Comparison of ENCODE assay signal across 26 cellular contexts in the genomic region with DNA sequence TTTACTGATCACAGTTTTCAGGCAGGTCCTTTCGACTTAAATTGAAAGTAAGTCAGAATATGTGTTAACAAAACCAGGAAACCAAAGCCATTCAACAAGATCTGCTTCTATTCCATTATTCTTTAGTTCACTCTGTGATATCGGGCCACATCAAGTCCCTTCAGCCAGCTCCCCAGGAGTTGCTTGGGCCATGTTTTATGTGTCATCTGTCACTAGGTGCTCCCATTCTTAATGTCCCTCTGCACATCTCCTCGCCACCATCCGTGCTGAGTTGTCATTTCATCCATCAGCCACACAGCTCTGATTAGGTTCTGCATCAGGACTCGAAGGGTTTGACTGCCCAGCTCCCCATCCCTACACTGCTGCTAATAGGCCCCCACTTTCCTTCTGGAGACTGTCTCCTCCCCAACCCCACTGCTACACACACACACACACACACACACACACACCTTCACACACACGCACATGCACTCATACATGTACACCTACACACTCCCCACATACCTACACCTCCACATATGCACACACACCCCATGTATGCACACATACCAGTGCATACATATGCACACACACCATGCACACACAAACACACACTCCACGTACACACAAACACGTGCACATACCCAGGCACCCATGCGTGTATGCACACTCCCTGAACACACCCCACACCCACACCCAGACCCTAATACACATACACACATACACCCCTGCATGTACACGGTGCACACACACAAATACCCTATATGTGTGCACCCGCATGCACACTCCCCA.
"Had no signal": no experiment of that assay in that cellular context is flagged by ENCODE, and none has a peak within 500 bp of the region (broad histone marks: within the 10 kb centered on the region; RNA-seq: fewer than 3 reads in every experiment).

No MANE protein-coding gene starts in this region.

- H3K27me3 Mint-ChIP-seq: naive thymus-derived CD8-positive, alpha-beta T cell had no signal

- FAIRE-seq: islet of Langerhans had no signal

- H3K4me1 ChIP-seq: esophagus squamous epithelium, heart right ventricle, left lung, sigmoid colon, tibial nerve, upper lobe of right lung, vagina had no signal

- H3K27ac Mint-ChIP-seq: naive thymus-derived CD8-positive, alpha-beta T cell; stimulated activated effector memory CD8-positive, alpha-beta T cell treated with anti-CD3 and anti-CD28 coated beads, Interleukin-12 subunit alpha, Interleukin-12 subunit beta, amount 100 ng/mL, for 72 hours had no signal

- H3K4me3 Mint-ChIP-seq: naive thymus-derived CD8-positive, alpha-beta T cell; stimulated activated effector memory CD8-positive, alpha-beta T cell treated with anti-CD3 and anti-CD28 coated beads, Interleukin-12 subunit alpha, Interleukin-12 subunit beta, amount 100 ng/mL, for 72 hours had no signal

- H3K27me3 ChIP-seq: esophagus squamous epithelium, heart right ventricle, left lung, sigmoid colon, tibial nerve, upper lobe of right lung, vagina had no signal

- DNase-seq: dermis blood vessel endothelial cell; effector memory CD4-positive, alpha-beta T cell; erythroblast; esophagus squamous epithelium; foreskin melanocyte; glutamatergic neuron; heart right ventricle; hippocampal formation; left cardiac atrium; left lung; mesendoderm; midbrain; naive thymus-derived CD8-positive, alpha-beta T cell; nucleus accumbens; posterior cingulate gyrus; sigmoid colon; stimulated activated CD4-positive, alpha-beta T cell treated with anti-CD3 and anti-CD28 coated beads, Interleukin-2, amount 100 ng/mL, for 24 hours; stimulated activated CD4-positive, alpha-beta T cell treated with anti-CD3 and anti-CD28 coated beads, Interleukin-4, amount 100 ng/mL, for 24 hours; stimulated activated naive CD4-positive, alpha-beta T cell treated with Interleukin-2 at 50 U/mL for 16 hours; upper lobe of right lung had no signal

- H3K36me3 ChIP-seq: esophagus squamous epithelium, heart right ventricle, left lung, sigmoid colon, thoracic aorta, upper lobe of right lung, vagina had no signal

- H3K9me3 ChIP-seq: esophagus squamous epithelium, left lung, sigmoid colon, thoracic aorta, tibial nerve, upper lobe of right lung, vagina had no signal

- H3K4me3 ChIP-seq: coronary artery, esophagus squamous epithelium, heart right ventricle, left lung, sigmoid colon, thoracic aorta, tibial nerve, upper lobe of right lung, vagina had no signal

- ATAC-seq: heart right ventricle; left cardiac atrium; left lung; naive thymus-derived CD8-positive, alpha-beta T cell; stimulated activated effector memory CD8-positive, alpha-beta T cell treated with anti-CD3 and anti-CD28 coated beads, Interleukin-12 subunit alpha, Interleukin-12 subunit beta, amount 100 ng/mL, for 72 hours; upper lobe of right lung had no signal

- H3K36me3 Mint-ChIP-seq: stimulated activated effector memory CD8-positive, alpha-beta T cell treated with anti-CD3 and anti-CD28 coated beads, Interleukin-12 subunit alpha, Interleukin-12 subunit beta, amount 100 ng/mL, for 72 hours had no signal

- H3K27ac ChIP-seq: coronary artery, esophagus squamous epithelium, heart right ventricle, left lung, sigmoid colon, thoracic aorta, tibial nerve, upper lobe of right lung, vagina had no signal
